9 cellular contexts compared by ENCODE assay signal in genomic region chr6:1624071-1624847, GRCh38. TPM values are rescaled to one million over a fixed set of nuclear protein-coding genes. Genes with fewer than 3 reads are reported as not detected.
DNase-seq lines count a peak whose midpoint lies in the region; ATAC-seq lines count a peak whose summit lies in the region.
"Had no signal": no experiment of that assay in that cellular context is flagged by ENCODE, and none has a peak within 500 bp of the region (broad histone marks: within the 10 kb centered on the region; RNA-seq: fewer than 3 reads in every experiment).

No MANE protein-coding gene starts in this region.

- no peak overlapping the region for H3K27ac ChIP-seq in ACC112 (ENCODE audit: low read depth, low read length)
- H3K27ac ChIP-seq in mesodermal cell (ENCODE audit: low read depth, low read length, severe bottlenecking): no peak overlapping the region
- no peak overlapping the region for H3K27ac ChIP-seq in CD4-positive, alpha-beta memory T cell (ENCODE audit: low read depth, low read length)
- H3K27ac ChIP-seq: VCaP had no signal

- peaks cover 0 to 2% (median 0%) of the 10 kb centered on the region in 8 donors for H3K9me3 Mint-ChIP-seq in CD4-positive, alpha-beta memory T cell

- intact Hi-C loops in CD4-positive, alpha-beta memory T cell (cut with micrococcal nuclease): no loop called here

- 1% methylated on average over 48 to 58 of the region's 65 CpGs for WGBS in mesodermal cell (ENCODE audit: insufficient coverage in 2 of 2), 2 experiments

- no peaks in the 10 kb centered on the region for H3K79me2 ChIP-seq in ACC112 (ENCODE audit: control insufficient read depth, insufficient read depth, low read length, unreplicated experiment)

- no peak overlapping the region for H3K27ac Mint-ChIP-seq in CD4-positive, alpha-beta memory T cell

- no peaks in the 10 kb centered on the region for H3K9me3 ChIP-seq in mesodermal cell (ENCODE audit: control insufficient read depth, low read length)
- no peaks in the 10 kb centered on the region for H3K9me3 ChIP-seq in CD4-positive, alpha-beta memory T cell (ENCODE audit: control insufficient read depth in 1 of 2, low read length in 2 of 2)

- POLR2A ChIA-PET in CD4-positive, alpha-beta memory T cell (lab: Charles Lee; ENCODE audit: partially characterized antibody): no interaction called here

- ATAC-seq in HG02642 (IDR thresholded peaks at IDR 0.05; ENCODE audit: poor library complexity, unreplicated experiment): peak; percentile 55

- H3K4me1 ChIP-seq in ACC112 (ENCODE audit: control insufficient read depth, insufficient read depth, low read length, unreplicated experiment) (no peaks in the 10 kb centered on the region), mesodermal cell (ENCODE audit: control insufficient read depth, insufficient read depth, low read length, poor library complexity, severe bottlenecking) (peaks cover 3% of the 10 kb centered on the region)
- peaks cover 15% of the 10 kb centered on the region for H3K4me1 ChIP-seq in CD4-positive, alpha-beta memory T cell (ENCODE audit: insufficient read depth, low read length)

- H3K4me3 ChIP-seq in ACC112 (ENCODE audit: low read depth, low read length): peak overlapping the region; percentile 79
- peak overlapping the region; percentile 31 for H3K4me3 ChIP-seq in mesodermal cell (ENCODE audit: extremely low read depth, insufficient read depth, low read length, poor library complexity, severe bottlenecking)
- H3K4me3 ChIP-seq in CD4-positive, alpha-beta memory T cell (ENCODE audit: low read length in 2 of 2): no peak overlapping the region

- H3K4me1 Mint-ChIP-seq in CD4-positive, alpha-beta memory T cell: peaks cover 11 to 21% (median 16%) of the 10 kb centered on the region in 4 donors

- H3K36me3 Mint-ChIP-seq in CD4-positive, alpha-beta memory T cell: peaks cover 4 to 25% of the 10 kb centered on the region in 2 donors

- H3K36me3 ChIP-seq in ACC112 (ENCODE audit: insufficient read depth, low read length) (no peaks in the 10 kb centered on the region), mesodermal cell (ENCODE audit: control insufficient read depth, insufficient read depth, low read length) (no peaks in the 10 kb centered on the region)
- no peaks in the 10 kb centered on the region for H3K36me3 ChIP-seq in CD4-positive, alpha-beta memory T cell (ENCODE audit: insufficient read depth, low read length)

- peaks cover 45 to 62% of the 10 kb centered on the region in 2 donors for H3K27me3 Mint-ChIP-seq in CD4-positive, alpha-beta memory T cell

- peak overlapping the region; percentile 40 for H2AFZ ChIP-seq in ACC112 (ENCODE audit: low read length, unreplicated experiment)

- DNase-seq in dermis blood vessel endothelial cell (peak; percentile 41), NCI-H345 treated with DMSO at 0.1 percent for 48 hours (lab: John Stamatoyannopoulos, UW; ENCODE audit: unreplicated experiment) (no peak), putamen (ENCODE audit: low spot score) (no peak)
- DNase-seq in NK-92 treated with Interleukin-12 subunit alpha and Interleukin-12 subunit beta, amount 100 ng/mL, for 24 hours (lab: John Stamatoyannopoulos, UW): no peak
- DNase-seq in CD4-positive, alpha-beta memory T cell: no peak

- CTCF ChIA-PET in CD4-positive, alpha-beta memory T cell (lab: Charles Lee; ENCODE audit: partially characterized antibody): no interaction called here

- H3K27me3 ChIP-seq in ACC112 (ENCODE audit: insufficient read depth, low read length): 0 out of 2 replicates have a peak, but pooled peaks cover 6% of the 10 kb centered on the region
- H3K27me3 ChIP-seq in CD4-positive, alpha-beta memory T cell (ENCODE audit: insufficient read depth, low read length): peaks cover 19% of the 10 kb centered on the region

- peak overlapping the region in 1 of 8 donors; percentile 36 for H3K4me3 Mint-ChIP-seq in CD4-positive, alpha-beta memory T cell

RNA-seq across cellular contexts. Expression of gene FOXC1, which starts 14.5 kb away (rescaled TPM):
- 8.3 and 12.1 TPM in 2 replicates for total RNA-seq in dermis blood vessel endothelial cell
- 8.1 TPM for polyA plus RNA-seq in mesodermal cell (2013, experiment 1 of 2)
- polyA plus RNA-seq in mesodermal cell (2013, experiment 2 of 2): 6.1 TPM
- total RNA-seq in CD4-positive, alpha-beta memory T cell: not detected
- polyA plus RNA-seq in CD4-positive, alpha-beta memory T cell: not detected

Comparison
In these comparisons a context has a peak if more than half of its experiments do, and no peak if none do; other contexts are left out.
1. H3K4me3 ChIP-seq: peak in ACC112 (single experiment) and mesodermal cell (single experiment); none in CD4-positive, alpha-beta memory T cell (0 of 2).